30 cellular contexts compared by ENCODE assay signal in the genomic region with DNA sequence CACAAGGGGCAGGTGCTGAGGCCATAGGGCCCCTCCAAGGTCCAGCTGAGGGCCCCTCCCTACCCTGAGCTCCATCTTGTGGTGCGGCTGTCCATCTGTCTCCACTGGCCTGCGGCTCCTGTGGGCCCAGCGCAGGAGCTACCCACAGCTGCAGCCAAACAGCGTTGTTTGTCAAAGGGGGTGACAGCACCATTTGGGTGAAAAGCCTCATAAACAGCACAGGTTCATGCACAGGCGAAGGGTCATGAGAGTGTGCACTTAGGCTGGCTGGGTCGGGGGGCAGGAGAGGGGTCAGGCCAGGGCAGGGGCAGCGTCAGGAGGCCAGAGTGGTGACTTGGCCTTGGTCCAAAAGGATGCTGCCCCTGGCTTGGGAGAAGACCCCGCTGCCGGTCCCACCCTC. TPM values are rescaled to one million over a fixed set of nuclear protein-coding genes. Genes with fewer than 3 reads are reported as not detected.
DNase-seq lines count a peak whose midpoint lies in the region; ATAC-seq and TF ChIP-seq lines count a peak whose summit lies in the region.
"Had no signal": no experiment of that assay in that cellular context is flagged by ENCODE, and none has a peak within 500 bp of the region (broad histone marks: within the 10 kb centered on the region; RNA-seq: fewer than 3 reads in every experiment).

No MANE protein-coding gene starts in this region.

- no peak for TF ChIP-seq EP300 in tibial nerve (IDR thresholded peaks at IDR 0.05)

- no peaks in the 10 kb centered on the region for H3K9me3 ChIP-seq in Panc1 (ENCODE audit: control insufficient read depth, insufficient read depth, low read depth, low read length)
- no peaks in the 10 kb centered on the region for H3K9me3 ChIP-seq in duodenal mucosa (ENCODE audit: control insufficient read depth in 1 of 2, low read length in 2 of 2)
- H3K9me3 ChIP-seq in mucosa of stomach (ENCODE audit: control insufficient read depth, low read length), result no peaks in the 10 kb centered on the region
- no peaks in the 10 kb centered on the region for H3K9me3 ChIP-seq in tibial nerve
- H3K9me3 ChIP-seq in left lung, result no peaks in the 10 kb centered on the region
- H3K9me3 ChIP-seq: ascending aorta, esophagus muscularis mucosa, suprapubic skin, vagina had no signal

- H3K4me1 ChIP-seq in Panc1 (ENCODE audit: control insufficient read depth, insufficient read depth, low read length), result peaks cover 32% of the 10 kb centered on the region
- peaks cover 58 to 66% of the 10 kb centered on the region in 2 donors for H3K4me1 ChIP-seq in duodenal mucosa (ENCODE audit: control insufficient read depth in 1 of 2, insufficient read depth in 2 of 2, low read length in 2 of 2)
- peaks cover 74% of the 10 kb centered on the region for H3K4me1 ChIP-seq in mucosa of stomach (ENCODE audit: control insufficient read depth, insufficient read depth, low read length)
- peaks cover 0 to 58% (median 40%) of the 10 kb centered on the region in 4 donors for H3K4me1 ChIP-seq in tibial nerve
- H3K4me1 ChIP-seq in left lung, result peaks cover 6 to 17% of the 10 kb centered on the region in 2 donors
- H3K4me1 ChIP-seq: foreskin keratinocyte had no signal

- no peak overlapping the region for H3K4me3 ChIP-seq in Panc1 (ENCODE audit: low read depth in 2 of 2, low read length in 2 of 2)
- peak overlapping the region in 1 of 2 donors; percentile 20 for H3K4me3 ChIP-seq in duodenal mucosa (ENCODE audit: low read depth in 1 of 2, low read length in 2 of 2)
- no peak overlapping the region for H3K4me3 ChIP-seq in mucosa of stomach (ENCODE audit: low read length)
- H3K4me3 ChIP-seq in tibial nerve, result no peak overlapping the region
- H3K4me3 ChIP-seq in left lung, result no peak overlapping the region
- H3K4me3 ChIP-seq: ascending aorta, BLaER1, coronary artery, esophagus muscularis mucosa, GM12878, suprapubic skin, vagina had no signal

- ATAC-seq in Panc1, result no peak
- ATAC-seq in left lung, result no peak
- ATAC-seq in esophagus mucosa, result no peak

- H3K9ac ChIP-seq in duodenal mucosa (ENCODE audit: low read depth in 1 of 2, low read length in 2 of 2), result peak overlapping the region; percentile 48 to 57
- peak overlapping the region; percentile 37 for H3K9ac ChIP-seq in mucosa of stomach (ENCODE audit: low read length)

- in situ Hi-C loops in Panc1 (cut with HindIII; ENCODE audit: low pct_unique_long_range_greater_than_20kb, low sequenced_read_pairs), result no loop called here

- H3K36me3 ChIP-seq in Panc1 (ENCODE audit: control insufficient read depth, insufficient read depth, low read length) (no peaks in the 10 kb centered on the region), duodenal mucosa (ENCODE audit: control insufficient read depth in 1 of 2, insufficient read depth in 2 of 2, low read length in 2 of 2) (no peaks in the 10 kb centered on the region), mucosa of stomach (ENCODE audit: control insufficient read depth, insufficient read depth, low read length) (no peaks in the 10 kb centered on the region), tibial nerve (no peaks in the 10 kb centered on the region), left lung (no peaks in the 10 kb centered on the region)
- H3K36me3 ChIP-seq: ascending aorta, BLaER1, esophagus muscularis mucosa, suprapubic skin, vagina had no signal

- TF ChIP-seq CTCF in Panc1 (IDR thresholded peaks at IDR 0.05), result no peak
- no peak for TF ChIP-seq CTCF in tibial nerve (IDR thresholded peaks at IDR 0.05)
- no peak for TF ChIP-seq CTCF in left lung (IDR thresholded peaks at IDR 0.05)

- DNase-seq in Panc1 (ENCODE audit: low read depth, low spot score) (no peak), tibial nerve (ENCODE audit: low spot score in 2 of 2) (no peak), NK-92 (lab: John Stamatoyannopoulos, UW; ENCODE audit: unreplicated experiment) (no peak), left lung (no peak)
- DNase-seq: activated CD4-positive, alpha-beta T cell treated with anti-CD3 and anti-CD28 coated beads, Interleukin-2, amount 10 ng/mL, durations not matched to agents 24 days and 14 days; activated effector memory CD4-positive, alpha-beta T cell treated with anti-CD3 and anti-CD28 coated beads, Interleukin-2, amount 50 U/mL, for 16 hours; activated naive CD8-positive, alpha-beta T cell treated with anti-CD3 and anti-CD28 coated beads, Interleukin-2, amount 10 ng/mL, durations not matched to agents 7 days and 5 days; activated T-cell treated with anti-CD3 and anti-CD28 coated beads, Interleukin-2, amount 50 U/mL, for 24 hours; DMS153; foreskin keratinocyte; head of caudate nucleus; NCI-H1048; NCI-H1694; SHP77; stimulated activated naive CD4-positive, alpha-beta T cell had no signal

- no peak for TF ChIP-seq POLR2A in tibial nerve (IDR thresholded peaks at IDR 0.05)

- WGBS in tibial nerve, 2 donors, result 77 to 82% methylated on average over 9 of the region's 9 CpGs

- intact Hi-C loops in Panc1 (cut with micrococcal nuclease; ENCODE audit: unreplicated experiment) (no loop called here), left lung (cut with DNase I) (no loop called here)

- H3K27ac ChIP-seq in Panc1 (ENCODE audit: low read length) (peak overlapping the region; percentile 57; the same call in 1 of the 2 replicates), duodenal mucosa (ENCODE audit: low read depth, low read length) (peak overlapping the region; percentile 76), tibial nerve (peak overlapping the region in 3 of 4 donors; percentile 77 to 86 (median 85)), left lung (no peak overlapping the region)
- H3K27ac ChIP-seq: foreskin keratinocyte, vagina had no signal

- H3K27me3 ChIP-seq in Panc1 (ENCODE audit: control insufficient read depth, insufficient read depth, low read length) (no peaks in the 10 kb centered on the region), duodenal mucosa (ENCODE audit: control insufficient read depth in 1 of 2, insufficient read depth in 2 of 2, low read length in 2 of 2) (no peaks in the 10 kb centered on the region), mucosa of stomach (ENCODE audit: control insufficient read depth, insufficient read depth, low read length) (no peaks in the 10 kb centered on the region), tibial nerve (no peaks in the 10 kb centered on the region), left lung (no peaks in the 10 kb centered on the region)
- H3K27me3 ChIP-seq: ascending aorta, BLaER1, esophagus muscularis mucosa, suprapubic skin, vagina had no signal

- POLR2A ChIA-PET in Panc1 (lab: Charles Lee), result no interaction called here

- no TSS peak for BruUV-seq in Panc1 (replicated peaks; lab: Mats Ljungman, UMichigan)

- CTCF ChIA-PET in Panc1 (lab: Charles Lee), result no interaction called here

RNA-seq across cellular contexts. Expression of a gene that starts 32.3 kb away (rescaled TPM):
- total RNA-seq in Panc1 (2021; ENCODE audit: unreplicated experiment), result 10.7 TPM
- 15.2 TPM for polyA plus RNA-seq in Panc1 (2012; ENCODE audit: insufficient read length)
- 10 to 100 TPM; 18.0 to 32.8 (median 28.3) TPM for total RNA-seq in tibial nerve
- total RNA-seq in left lung, result 10 to 100 TPM; 10.8 to 11.1 TPM
- total RNA-seq in esophagus mucosa, result 9.8 TPM

RNA-seq across cellular contexts. Expression of a gene that starts 34.2 kb away (rescaled TPM):
- total RNA-seq in Panc1 (2021; ENCODE audit: unreplicated experiment) (20.2 TPM), tibial nerve (10 to 100 TPM; 36.7 to 57.7 (median 47.0) TPM), left lung (10 to 100 TPM; 24.3 to 28.6 TPM), esophagus mucosa (20.9 TPM)
- 6.8 TPM for polyA plus RNA-seq in Panc1 (2012; ENCODE audit: insufficient read length)

RNA-seq across cellular contexts. Expression of a gene that starts 38.6 kb away (rescaled TPM):
- total RNA-seq in Panc1 (2021; ENCODE audit: unreplicated experiment), result 29.5 TPM
- polyA plus RNA-seq in Panc1 (2012; ENCODE audit: insufficient read length), result 25.8 TPM
- total RNA-seq in tibial nerve, result 10 to 100 TPM; 51.6 to 76.6 (median 59.6) TPM
- 10 to 100 TPM; 43.3 to 46.2 TPM for total RNA-seq in left lung
- total RNA-seq in esophagus mucosa, result 28.1 TPM

RNA-seq across cellular contexts. Expression of a gene that starts 54.6 kb away (rescaled TPM):
- total RNA-seq in Panc1 (2021; ENCODE audit: unreplicated experiment), result 2.3 TPM
- 0.88 TPM for polyA plus RNA-seq in Panc1 (2012; ENCODE audit: insufficient read length)
- not detected for total RNA-seq in tibial nerve
- 10 to 100 TPM in 1 of 2 donors, 1 to 10 TPM in 1; 5.9 to 85.0 TPM for total RNA-seq in left lung
- 1,144 TPM for total RNA-seq in esophagus mucosa
- total RNA-seq: ascending aorta, foreskin keratinocyte, H1, OCI-LY7, osteocyte, renal cortical epithelial cell had no signal
- polyA plus RNA-seq: GM12878, H1, IgD-negative memory B cell had no signal

Comparison
In these comparisons a context has a peak if more than half of its experiments do, and no peak if none do; other contexts are left out.
1. H3K27ac ChIP-seq: peak in Panc1 (single experiment), duodenal mucosa (single experiment) and tibial nerve (3 of 4); none in left lung (0 of 2).